Comparison of ENCODE assay signal across 9 cellular contexts in genomic region chr6:105437236-105437635, GRCh38.
"Had no signal": no experiment of that assay in that cellular context is flagged by ENCODE, and none has a peak within 500 bp of the region (broad histone marks: within the 10 kb centered on the region; RNA-seq: fewer than 3 reads in every experiment).

No MANE protein-coding gene starts in this region.

- H2AFZ ChIP-seq: GM23338 had no signal

- FAIRE-seq: H1, H54, HTR-8/SVneo, K562 had no signal

- H3K4me3 ChIP-seq: GM23338, K562 had no signal

- DNase-seq: H9, HCEC 1CT, IMR-90, KG1 had no signal

- ATAC-seq: GM23338, K562 had no signal

- H3K4me2 ChIP-seq: GM23338 had no signal
